37 cellular contexts compared by ENCODE assay signal in the genomic region with DNA sequence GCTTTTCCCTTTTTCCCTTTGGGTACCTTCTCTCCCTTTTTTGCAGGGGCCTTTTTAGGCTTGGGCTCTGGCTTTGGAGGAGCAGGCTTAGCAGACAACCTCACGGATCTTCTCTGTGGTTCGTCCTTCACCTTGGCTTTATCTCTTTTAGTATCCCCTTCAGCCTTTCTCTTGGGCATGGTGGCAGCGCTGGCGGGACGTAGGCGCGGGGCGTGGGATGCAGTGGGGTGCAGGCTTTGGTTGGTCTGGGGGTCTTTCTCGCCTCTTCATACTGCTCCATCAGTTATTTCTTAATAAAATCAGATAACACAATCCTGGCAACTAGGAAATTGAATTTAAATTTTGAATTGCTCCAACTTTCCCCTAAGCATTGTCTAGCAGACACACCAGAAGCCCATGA.
"Had no signal": no experiment of that assay in that cellular context is flagged by ENCODE, and none has a peak within 500 bp of the region (broad histone marks: within the 10 kb centered on the region; RNA-seq: fewer than 3 reads in every experiment).

No MANE protein-coding gene starts in this region.

- ATAC-seq: activated CD8-positive, alpha-beta T cell treated with anti-CD3 and anti-CD28 coated beads for 36 hours; activated naive CD4-positive, alpha-beta T cell treated with anti-CD3 and anti-CD28 coated beads, Interleukin-2, amount 50 U/mL, for 72 hours; activated T-cell treated with anti-CD3 and anti-CD28 coated beads, Interleukin-2, amount 50 U/mL, for 4 hours; activated T-cell treated with anti-CD3 and anti-CD28 coated beads, Interleukin-2, amount 50 U/mL, for 72 hours; activated T-helper 17 cell treated with anti-CD3 and anti-CD28 coated beads, Interleukin-2, amount 50 U/mL, for 72 hours; body of pancreas had no signal

- FAIRE-seq: astrocyte, TTC549 had no signal

- H3K9me3 Mint-ChIP-seq: activated B cell treated with CpG ODN at 0.5 μM for 24 hours; activated CD4-positive, alpha-beta memory T cell treated with anti-CD3 and anti-CD28 coated beads for 36 hours; activated CD4-positive, alpha-beta T cell treated with anti-CD3 and anti-CD28 coated beads, Interleukin-2, amount 10 ng/mL, durations not matched to agents 24 days and 14 days; activated CD8-positive, alpha-beta T cell treated with anti-CD3 and anti-CD28 coated beads for 36 hours; activated naive CD4-positive, alpha-beta T cell treated with anti-CD3 and anti-CD28 coated beads for 36 hours; activated naive CD4-positive, alpha-beta T cell treated with anti-CD3 and anti-CD28 coated beads, Interleukin-2, amount 50 U/mL, for 72 hours; activated naive CD8-positive, alpha-beta T cell treated with anti-CD3 and anti-CD28 coated beads for 36 hours; activated T-cell treated with anti-CD3 and anti-CD28 coated beads, Interleukin-2, amount 50 U/mL, for 4 hours; activated T-cell treated with anti-CD3 and anti-CD28 coated beads, Interleukin-2, amount 50 U/mL, for 72 hours; activated T-helper 1 cell treated with anti-CD3 and anti-CD28 coated beads, Interleukin-12 subunit alpha, Interleukin-12 subunit beta, Interleukin-2, Interleukin-4 antibody, amounts not matched to agents 30 ng/mL and 10 ng/mL and 1 ng/mL, durations not matched to agents 14 hours and 24 hours and 36 hours; activated T-helper 17 cell treated with anti-CD3 and anti-CD28 coated beads, Interleukin-2, amount 50 U/mL, for 72 hours; T-helper 1 cell treated with Interleukin-12 subunit alpha and Interleukin-12 subunit beta and Interleukin-4 antibody, amounts not matched to agents 30 μg/mL and 1 μg/mL, for 36 hours; T-helper 2 cell treated with Interferon-gamma antibody and Interleukin-4, amounts not matched to agents 5 μg/mL and 100 μg/mL, for 36 hours had no signal

- H3K9me3 ChIP-seq: adrenal gland, body of pancreas, breast epithelium had no signal

- H3K36me3 Mint-ChIP-seq: activated CD4-positive, alpha-beta memory T cell treated with anti-CD3 and anti-CD28 coated beads for 36 hours; activated naive CD4-positive, alpha-beta T cell treated with anti-CD3 and anti-CD28 coated beads, Interleukin-2, amount 50 U/mL, for 72 hours; activated naive CD8-positive, alpha-beta T cell treated with anti-CD3 and anti-CD28 coated beads for 36 hours had no signal

- H3K27me3 Mint-ChIP-seq: activated B cell treated with CpG ODN at 0.5 μM for 24 hours; activated CD4-positive, alpha-beta memory T cell treated with anti-CD3 and anti-CD28 coated beads for 36 hours; activated CD8-positive, alpha-beta T cell treated with anti-CD3 and anti-CD28 coated beads for 36 hours; activated naive CD8-positive, alpha-beta T cell treated with anti-CD3 and anti-CD28 coated beads for 36 hours; activated T-helper 17 cell treated with anti-CD3 and anti-CD28 coated beads, Interleukin-2, amount 50 U/mL, for 72 hours had no signal

- H3K27ac Mint-ChIP-seq: activated B cell treated with CpG ODN at 0.5 μM for 24 hours; activated CD4-positive, alpha-beta memory T cell treated with anti-CD3 and anti-CD28 coated beads for 36 hours; activated CD4-positive, alpha-beta T cell treated with anti-CD3 and anti-CD28 coated beads, Interleukin-2, amount 10 ng/mL, durations not matched to agents 24 days and 14 days; activated CD8-positive, alpha-beta T cell treated with anti-CD3 and anti-CD28 coated beads for 36 hours; activated naive CD4-positive, alpha-beta T cell treated with anti-CD3 and anti-CD28 coated beads for 36 hours; activated naive CD8-positive, alpha-beta T cell treated with anti-CD3 and anti-CD28 coated beads for 36 hours; activated T-cell treated with anti-CD3 and anti-CD28 coated beads, Interleukin-2, amount 50 U/mL, for 72 hours; activated T-helper 1 cell treated with anti-CD3 and anti-CD28 coated beads, Interleukin-12 subunit alpha, Interleukin-12 subunit beta, Interleukin-2, Interleukin-4 antibody, amounts not matched to agents 30 ng/mL and 10 ng/mL and 1 ng/mL, durations not matched to agents 14 hours and 24 hours and 36 hours; activated T-helper 17 cell treated with anti-CD3 and anti-CD28 coated beads, Interleukin-2, amount 50 U/mL, for 72 hours; T-helper 1 cell treated with Interleukin-12 subunit alpha and Interleukin-12 subunit beta and Interleukin-4 antibody, amounts not matched to agents 30 μg/mL and 1 μg/mL, for 36 hours; T-helper 2 cell treated with Interferon-gamma antibody and Interleukin-4, amounts not matched to agents 5 μg/mL and 100 μg/mL, for 36 hours had no signal

- H3K4me1 ChIP-seq: body of pancreas, breast epithelium had no signal

- H3K27ac ChIP-seq: body of pancreas, brain microvascular endothelial cell, breast epithelium, VCaP had no signal

- H3K4me3 Mint-ChIP-seq: activated B cell treated with CpG ODN at 0.5 μM for 24 hours; activated CD4-positive, alpha-beta memory T cell treated with anti-CD3 and anti-CD28 coated beads for 36 hours; activated CD4-positive, alpha-beta T cell treated with anti-CD3 and anti-CD28 coated beads, Interleukin-2, amount 10 ng/mL, durations not matched to agents 24 days and 14 days; activated CD8-positive, alpha-beta T cell treated with anti-CD3 and anti-CD28 coated beads for 36 hours; activated naive CD4-positive, alpha-beta T cell treated with anti-CD3 and anti-CD28 coated beads for 36 hours; activated naive CD8-positive, alpha-beta T cell treated with anti-CD3 and anti-CD28 coated beads for 36 hours; activated T-cell treated with anti-CD3 and anti-CD28 coated beads, Interleukin-2, amount 50 U/mL, for 4 hours; activated T-cell treated with anti-CD3 and anti-CD28 coated beads, Interleukin-2, amount 50 U/mL, for 72 hours; activated T-helper 1 cell treated with anti-CD3 and anti-CD28 coated beads, Interleukin-12 subunit alpha, Interleukin-12 subunit beta, Interleukin-2, Interleukin-4 antibody, amounts not matched to agents 30 ng/mL and 10 ng/mL and 1 ng/mL, durations not matched to agents 14 hours and 24 hours and 36 hours; activated T-helper 17 cell treated with anti-CD3 and anti-CD28 coated beads, Interleukin-2, amount 50 U/mL, for 72 hours; T-helper 1 cell treated with Interleukin-12 subunit alpha and Interleukin-12 subunit beta and Interleukin-4 antibody, amounts not matched to agents 30 μg/mL and 1 μg/mL, for 36 hours; T-helper 2 cell treated with Interferon-gamma antibody and Interleukin-4, amounts not matched to agents 5 μg/mL and 100 μg/mL, for 36 hours had no signal

- H3K27me3 ChIP-seq: adrenal gland, body of pancreas, brain microvascular endothelial cell, breast epithelium had no signal

- H3K36me3 ChIP-seq: adrenal gland, brain microvascular endothelial cell, breast epithelium had no signal

- DNase-seq: activated B cell treated with CpG ODN at 0.5 μM for 24 hours; activated CD4-positive, alpha-beta memory T cell treated with anti-CD3 and anti-CD28 coated beads for 36 hours; activated CD4-positive, alpha-beta T cell treated with anti-CD3 and anti-CD28 coated beads for 4 hours; activated CD4-positive, alpha-beta T cell treated with anti-CD3 and anti-CD28 coated beads, Interleukin-2, amount 10 ng/mL, durations not matched to agents 24 days and 14 days; activated CD4-positive, alpha-beta T cell treated with anti-CD3 and anti-CD28 coated beads, Interleukin-2, amount 50 U/mL, for 1 hour; activated CD4-positive, alpha-beta T cell treated with anti-CD3 and anti-CD28 coated beads, Interleukin-2, amount 50 U/mL, for 4 hours; activated CD4-positive, CD25-positive, alpha-beta regulatory T cell treated with anti-CD3 and anti-CD28 coated beads, Interleukin-2, amount 50 U/mL, for 72 hours; activated CD8-positive, alpha-beta memory T cell treated with anti-CD3 and anti-CD28 coated beads, Interleukin-2, amount 50 U/mL, for 4 hours; activated CD8-positive, alpha-beta T cell treated with anti-CD3 and anti-CD28 coated beads for 36 hours; activated effector memory CD4-positive, alpha-beta T cell treated with anti-CD3 and anti-CD28 coated beads, Interleukin-2, amount 50 U/mL, for 16 hours; activated gamma-delta T cell treated with Interleukin-2 at 50 U/mL for 16 hours; activated naive CD4-positive, alpha-beta T cell; activated naive CD4-positive, alpha-beta T cell treated with anti-CD3 and anti-CD28 coated beads for 36 hours; activated naive CD4-positive, alpha-beta T cell treated with anti-CD3 and anti-CD28 coated beads, Interleukin-2, amount 50 U/mL, for 16 hours; activated naive CD8-positive, alpha-beta T cell treated with anti-CD3 and anti-CD28 coated beads for 36 hours; activated T-cell treated with anti-CD3 and anti-CD28 coated beads for 4 hours; activated T-cell treated with anti-CD3 and anti-CD28 coated beads, Interleukin-2, amount 50 U/mL, for 1 hour; activated T-cell treated with anti-CD3 and anti-CD28 coated beads, Interleukin-2, amount 50 U/mL, for 4 hours; activated T-cell treated with anti-CD3 and anti-CD28 coated beads, Interleukin-2, amount 50 U/mL, for 72 hours; adrenal gland; amniotic stem cell; aorta; body of pancreas; brain microvascular endothelial cell; central memory CD4-positive, alpha-beta T cell; T-helper 1 cell; T-helper 2 cell; T-helper 9 cell had no signal

- H3K4me3 ChIP-seq: adrenal gland, body of pancreas, breast epithelium had no signal

- H3K4me1 Mint-ChIP-seq: activated B cell treated with CpG ODN at 0.5 μM for 24 hours; activated T-helper 17 cell treated with anti-CD3 and anti-CD28 coated beads, Interleukin-2, amount 50 U/mL, for 72 hours had no signal
